In genomic region chr5:135033866-135034185, GRCh38 we compare ENCODE assay signal across 8 cellular contexts. TPM values are rescaled to one million over a fixed set of nuclear protein-coding genes. Genes with fewer than 3 reads are reported as not detected.
DNase-seq lines count a peak whose midpoint lies in the region; ATAC-seq, FAIRE-seq and TF ChIP-seq lines count a peak whose summit lies in the region.

No MANE protein-coding gene starts in this region.

- no peak for TF ChIP-seq EP300 in gastroesophageal sphincter (IDR thresholded peaks at IDR 0.05)

- H3K9me3 ChIP-seq in Peyer's patch: peaks cover 0 to 4% (median 0%) of the 10 kb centered on the region in 4 donors
- H3K9me3 ChIP-seq in gastroesophageal sphincter: no peaks in the 10 kb centered on the region
- H3K9me3 ChIP-seq in small intestine (ENCODE audit: control insufficient read depth, low read depth): no peaks in the 10 kb centered on the region

- H3K4me1 Mint-ChIP-seq in glutamatergic neuron (ENCODE audit: low read depth, unreplicated experiment): peaks cover 6% of the 10 kb centered on the region

- H3K27me3 ChIP-seq in Peyer's patch (peaks cover 0 to 65% of the 10 kb centered on the region in 2 donors), gastroesophageal sphincter (peaks cover 100% of the 10 kb centered on the region), small intestine (ENCODE audit: control insufficient read depth in 2 of 2, insufficient read depth in 2 of 2, low read length in 2 of 2) (peaks cover 0 to 30% of the 10 kb centered on the region in 2 donors)

- H3K27ac ChIP-seq in Peyer's patch: peak overlapping the region; percentile 65 to 83 (median 66)
- peak overlapping the region; percentile 68 to 94 (median 84) for H3K27ac ChIP-seq in gastroesophageal sphincter
- H3K27ac ChIP-seq in small intestine (ENCODE audit: low read depth in 1 of 2, low read length in 1 of 2): peak overlapping the region; percentile 85 to 93

- H3K4me3 ChIP-seq in Peyer's patch (peak overlapping the region; percentile 42 to 62 (median 60)), gastroesophageal sphincter (peak overlapping the region; percentile 72 to 89), small intestine (ENCODE audit: low read depth in 1 of 2, low read length in 2 of 2) (peak overlapping the region; percentile 57 to 86)

- no peaks in the 10 kb centered on the region for H3K36me3 Mint-ChIP-seq in glutamatergic neuron (ENCODE audit: unreplicated experiment)

- no peak for DNase-seq in Peyer's patch
- no peak for DNase-seq in small intestine
- no peak for DNase-seq in HTR-8/SVneo (ENCODE audit: insufficient read length, low spot score)
- DNase-seq in glutamatergic neuron: no peak

- WGBS in gastroesophageal sphincter (ENCODE audit: low coverage in 1 of 2), 2 donors: no CpG with 5 or more reads among the region's 47 CpGs
- 0% methylated on average over 18 to 47 of the region's 47 CpGs for WGBS in small intestine, 3 donors

- no peak overlapping the region for H3K27ac Mint-ChIP-seq in glutamatergic neuron (ENCODE audit: unreplicated experiment)

- FAIRE-seq in small intestine (lab: Jason Lieb, UNC) (no peak), HTR-8/SVneo (lab: Jason Lieb, UNC) (no peak)

- H3K36me3 ChIP-seq in Peyer's patch (no peaks in the 10 kb centered on the region), gastroesophageal sphincter (peaks cover 0 to 3% of the 10 kb centered on the region in 2 donors), small intestine (ENCODE audit: control insufficient read depth in 2 of 2, insufficient read depth in 2 of 2, low read length in 2 of 2) (peaks cover 0 to 1% of the 10 kb centered on the region in 2 donors)

- TF ChIP-seq POLR2A in GM18505 (IDR thresholded peaks at IDR 0.05; ENCODE audit: borderline replicate concordance, extremely low read depth, insufficient read depth, insufficient read length) (peak; percentile 14), Peyer's patch (IDR thresholded peaks at IDR 0.05) (no peak), gastroesophageal sphincter (IDR thresholded peaks at IDR 0.05) (peak in 1 of 2 donors; percentile 43)

- no peak overlapping the region for H3K4me3 Mint-ChIP-seq in glutamatergic neuron (ENCODE audit: unreplicated experiment)

- H3K27me3 Mint-ChIP-seq in glutamatergic neuron (ENCODE audit: unreplicated experiment): peaks cover 48% of the 10 kb centered on the region

- TF ChIP-seq CTCF in Peyer's patch (IDR thresholded peaks at IDR 0.05): no peak
- TF ChIP-seq CTCF in gastroesophageal sphincter (IDR thresholded peaks at IDR 0.05): no peak
- TF ChIP-seq CTCF in glutamatergic neuron (IDR thresholded peaks at IDR 0.05; ENCODE audit: partially characterized antibody, unreplicated experiment): no peak

- ATAC-seq in GM18505 (IDR thresholded peaks at IDR 0.05; ENCODE audit: unreplicated experiment): no peak
- peak; percentile 0 for ATAC-seq in gastroesophageal sphincter
- ATAC-seq in HG02642 (IDR thresholded peaks at IDR 0.05; ENCODE audit: poor library complexity, unreplicated experiment): no peak
- no peak for ATAC-seq in GM18867 (IDR thresholded peaks at IDR 0.05; ENCODE audit: unreplicated experiment)

- H3K4me1 ChIP-seq in Peyer's patch (peaks cover 0 to 41% (median 20%) of the 10 kb centered on the region in 4 donors), gastroesophageal sphincter (peaks cover 0 to 80% (median 29%) of the 10 kb centered on the region in 3 donors), small intestine (ENCODE audit: control insufficient read depth in 2 of 2, insufficient read depth in 1 of 2, low read depth in 1 of 2, low read length in 1 of 2) (no peaks in the 10 kb centered on the region)

- H3K9me3 Mint-ChIP-seq in glutamatergic neuron (ENCODE audit: unreplicated experiment): peaks cover 19% of the 10 kb centered on the region

RNA-seq across cellular contexts. Expression of gene PITX1, which starts 0.2 kb away (rescaled TPM):
- total RNA-seq in Peyer's patch (1 to 10 TPM in 3 of 4 donors, under 1 TPM in 1; 0.88 to 4.2 (median 2.5) TPM), gastroesophageal sphincter (100 to 1,000 TPM in 2 of 4 donors, 10 to 100 TPM in 2; 17.0 to 182 (median 79.6) TPM), glutamatergic neuron (ENCODE audit: unreplicated experiment) (0.76 TPM)
- polyA plus RNA-seq in small intestine: 10 to 100 TPM in 2 of 3 donors, 1 to 10 TPM in 1; 5.4 to 30.0 (median 12.2) TPM
